In the genomic region with DNA sequence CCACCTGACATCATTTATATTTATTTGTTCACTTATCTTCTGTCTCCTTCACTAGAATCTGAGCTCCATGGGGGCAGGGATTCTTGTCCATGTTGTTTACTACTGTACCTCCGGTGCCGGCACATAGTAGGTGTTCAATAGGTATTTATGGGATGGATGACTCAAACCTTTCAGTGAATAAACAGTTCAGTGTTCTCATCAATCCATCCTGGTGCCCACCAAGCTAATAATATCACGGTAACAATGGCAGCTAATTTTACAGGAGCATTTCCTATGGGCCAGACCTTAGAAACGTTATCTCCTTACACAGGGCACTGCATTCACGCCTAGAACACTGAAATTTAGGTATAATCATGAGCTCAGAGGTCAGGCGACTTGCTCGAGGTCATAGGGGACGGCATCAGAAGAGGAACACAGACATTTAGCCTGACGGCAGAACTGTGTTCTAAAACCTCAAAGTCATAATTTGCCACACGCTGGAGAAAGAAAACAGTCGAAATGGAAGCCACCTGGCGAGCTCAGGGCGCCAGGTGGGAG, we compare ENCODE assay signal across 12 cellular contexts. TPM values are rescaled to one million over a fixed set of nuclear protein-coding genes. Genes with fewer than 3 reads are reported as not detected.
DNase-seq lines count a peak whose midpoint lies in the region; ATAC-seq and TF ChIP-seq lines count a peak whose summit lies in the region.
"Had no signal": no experiment of that assay in that cellular context is flagged by ENCODE, and none has a peak within 500 bp of the region (broad histone marks: within the 10 kb centered on the region; RNA-seq: fewer than 3 reads in every experiment).

No MANE protein-coding gene starts in this region.

- H3K4me1 Mint-ChIP-seq in activated CD8-positive, alpha-beta T cell treated with anti-CD3 and anti-CD28 coated beads for 36 hours (ENCODE audit: low read depth), result peaks cover 22% of the 10 kb centered on the region

- H2AK5ac ChIP-seq in mesendoderm (ENCODE audit: low read length), result no peak overlapping the region

- peak overlapping the region; percentile 96 for H3K56ac ChIP-seq in mesendoderm (ENCODE audit: low read length)

- H2BK5ac ChIP-seq in mesendoderm (ENCODE audit: low read length), result no peak overlapping the region

- WGBS in mesendoderm (ENCODE audit: extremely low coverage, insufficient coverage, low lambda C conversion rate), result no CpG with 5 or more reads among the region's 13 CpGs

- H4K20me1 ChIP-seq in BLaER1, result peaks cover 37% of the 10 kb centered on the region
- H4K20me1 ChIP-seq in DND-41 (ENCODE audit: insufficient read depth, low read length), result no peaks in the 10 kb centered on the region

- POLR2A ChIA-PET in activated CD8-positive, alpha-beta T cell treated with anti-CD3 and anti-CD28 coated beads for 36 hours (lab: Charles Lee), result interaction anchor here (0.6 to 1.7 kb wide), 5 partner anchors 9 to 218 kb away, joined by 3 to 6 read pairs (median 3); no protein-coding TSS in a partner anchor

- no peak overlapping the region for H4K5ac ChIP-seq in mesendoderm (ENCODE audit: low read length)

- DNase-seq in DND-41 (no peak), mesendoderm (no peak), SW 1271 (lab: John Stamatoyannopoulos, UW) (no peak), NCI-H226 (no peak), amygdala (lab: John Stamatoyannopoulos, UW) (no peak)
- no peak for DNase-seq in activated CD8-positive, alpha-beta T cell treated with anti-CD3 and anti-CD28 coated beads for 36 hours
- DNase-seq in activated effector memory CD4-positive, alpha-beta T cell treated with Interleukin-2 at 50 U/mL for 16 hours, result no peak
- DNase-seq: activated CD4-positive, CD25-positive, alpha-beta regulatory T cell treated with anti-CD3 and anti-CD28 coated beads, Interleukin-2, amount 50 U/mL, for 72 hours; hippocampal formation; NCI-H187 treated with DMSO at 0.1 percent for 48 hours had no signal

- no peaks in the 10 kb centered on the region for H3K36me3 Mint-ChIP-seq in activated CD8-positive, alpha-beta T cell treated with anti-CD3 and anti-CD28 coated beads for 36 hours (ENCODE audit: low read depth)

- H3K79me2 ChIP-seq in DND-41 (ENCODE audit: insufficient read depth, low read length), result peaks cover 10% of the 10 kb centered on the region; the same call in 1 of the 2 replicates
- peaks cover 20% of the 10 kb centered on the region for H3K79me2 ChIP-seq in mesendoderm (ENCODE audit: control insufficient read depth, insufficient read depth, low read length)

- peak overlapping the region; percentile 80; the same call in 1 of the 2 replicates for H2AFZ ChIP-seq in DND-41 (ENCODE audit: low read depth, low read length)

- no peak for TF ChIP-seq CTCF in DND-41 (IDR thresholded peaks at IDR 0.05; ENCODE audit: borderline replicate concordance, extremely low read depth, low read length, poor library complexity, severe bottlenecking)
- TF ChIP-seq CTCF in activated CD8-positive, alpha-beta T cell treated with anti-CD3 and anti-CD28 coated beads for 36 hours (IDR thresholded peaks at IDR 0.05), result no peak

- H2BK15ac ChIP-seq in mesendoderm (replicated peaks; ENCODE audit: low read depth), result no peak overlapping the region

- ATAC-seq in DND-41 (ENCODE audit: insufficient read depth, low read depth), result no peak
- ATAC-seq in activated CD8-positive, alpha-beta T cell treated with anti-CD3 and anti-CD28 coated beads for 36 hours, result no peak

- intact Hi-C loops in activated CD8-positive, alpha-beta T cell treated with anti-CD3 and anti-CD28 coated beads for 36 hours (cut with micrococcal nuclease), result no loop called here

- H3K27ac Mint-ChIP-seq in activated CD8-positive, alpha-beta T cell treated with anti-CD3 and anti-CD28 coated beads for 36 hours, result no peak overlapping the region

- H3K9me3 ChIP-seq in BLaER1, result no peaks in the 10 kb centered on the region
- no peaks in the 10 kb centered on the region for H3K9me3 ChIP-seq in DND-41 (ENCODE audit: insufficient read depth, low read length, severe bottlenecking)
- H3K9me3 ChIP-seq: upper lobe of left lung had no signal

- H3K27me3 Mint-ChIP-seq in activated CD8-positive, alpha-beta T cell treated with anti-CD3 and anti-CD28 coated beads for 36 hours, result peaks cover 36% of the 10 kb centered on the region

- H3K27me3 ChIP-seq in BLaER1 (no peaks in the 10 kb centered on the region), DND-41 (ENCODE audit: insufficient read depth, low read length, poor library complexity) (peaks cover 14% of the 10 kb centered on the region), mesendoderm (ENCODE audit: insufficient read depth, low read length, poor library complexity) (no peaks in the 10 kb centered on the region)

- CTCF ChIA-PET in activated CD8-positive, alpha-beta T cell treated with anti-CD3 and anti-CD28 coated beads for 36 hours (lab: Charles Lee), result interaction anchor here (1.0 to 2.2 kb wide), 5 partner anchors 10 to 40 kb away, joined by 3 to 11 read pairs (median 5); a partner anchor contains a TSS

- H3K4me1 ChIP-seq in BLaER1 (peaks cover 82% of the 10 kb centered on the region), DND-41 (ENCODE audit: insufficient read depth, low read length) (peaks cover 25% of the 10 kb centered on the region), mesendoderm (ENCODE audit: control insufficient read depth, low read depth, low read length) (peaks cover 3% of the 10 kb centered on the region)

- peak overlapping the region; percentile 95 for H3K4me2 ChIP-seq in BLaER1
- peak overlapping the region; percentile 91 for H3K4me2 ChIP-seq in DND-41 (ENCODE audit: insufficient read depth, low read length)
- peak overlapping the region; percentile 63 for H3K4me2 ChIP-seq in mesendoderm (ENCODE audit: low read length)

- no peaks in the 10 kb centered on the region for H3K79me1 ChIP-seq in mesendoderm (ENCODE audit: low read length)

- H3K4ac ChIP-seq in mesendoderm (ENCODE audit: low read depth, low read length), result no peak overlapping the region

- H3K23ac ChIP-seq in mesendoderm (ENCODE audit: low read length), result no peak overlapping the region

- H3K18ac ChIP-seq in mesendoderm (ENCODE audit: low read length), result no peak overlapping the region

- peak overlapping the region; percentile 42 for H3K4me3 Mint-ChIP-seq in activated CD8-positive, alpha-beta T cell treated with anti-CD3 and anti-CD28 coated beads for 36 hours

- H3K4me3 ChIP-seq in BLaER1 (peak overlapping the region; percentile 94), DND-41 (ENCODE audit: low read depth in 1 of 2, low read length in 2 of 2) (peak overlapping the region; percentile 58 to 75), mesendoderm (ENCODE audit: low read length) (peak overlapping the region; percentile 77)

- H3K9ac ChIP-seq in BLaER1 (peak overlapping the region; percentile 100), DND-41 (ENCODE audit: low read depth, low read length) (peak overlapping the region; percentile 87), mesendoderm (ENCODE audit: low read length) (peak overlapping the region; percentile 93)

- H3K36me3 ChIP-seq in BLaER1 (peaks cover 20% of the 10 kb centered on the region), DND-41 (ENCODE audit: insufficient read depth, low read length) (peaks cover 3% of the 10 kb centered on the region; the same call in 1 of the 2 replicates), mesendoderm (ENCODE audit: control insufficient read depth, insufficient read depth, low read length) (no peaks in the 10 kb centered on the region)
- H3K36me3 ChIP-seq: upper lobe of left lung had no signal

- H3K27ac ChIP-seq in BLaER1, result peak overlapping the region; percentile 100
- peak overlapping the region; percentile 54; the same call in 1 of the 2 replicates for H3K27ac ChIP-seq in DND-41 (ENCODE audit: low read length)
- no peak overlapping the region for H3K27ac ChIP-seq in mesendoderm (ENCODE audit: low read depth, low read length)
- H3K27ac ChIP-seq: upper lobe of left lung had no signal

- no peak overlapping the region for H2BK120ac ChIP-seq in mesendoderm (ENCODE audit: low read depth, low read length)

- no peaks in the 10 kb centered on the region for H3K9me3 Mint-ChIP-seq in activated CD8-positive, alpha-beta T cell treated with anti-CD3 and anti-CD28 coated beads for 36 hours

- H4K8ac ChIP-seq in mesendoderm (ENCODE audit: low read depth, low read length), result no peak overlapping the region

RNA-seq across cellular contexts. Expression of a gene that starts 1.3 kb away (rescaled TPM):
- total RNA-seq in activated CD8-positive, alpha-beta T cell treated with anti-CD3 and anti-CD28 coated beads for 36 hours, result under 1 TPM; 0.18 to 0.20 TPM
- 5.6 TPM for polyA plus RNA-seq in mesendoderm (2013, experiment 1 of 2)
- polyA plus RNA-seq in mesendoderm (2013, experiment 2 of 2), result 5.8 TPM

RNA-seq across cellular contexts. Expression of a gene that starts 9.3 kb away (rescaled TPM):
- total RNA-seq in activated CD8-positive, alpha-beta T cell treated with anti-CD3 and anti-CD28 coated beads for 36 hours, result 10 to 100 TPM; 86.5 to 90.4 TPM
- 128 TPM for polyA plus RNA-seq in mesendoderm (2013, experiment 1 of 2)
- polyA plus RNA-seq in mesendoderm (2013, experiment 2 of 2), result 136 TPM

RNA-seq across cellular contexts. Expression of a gene that starts 26.2 kb away (rescaled TPM):
- 1 to 10 TPM; 6.2 to 7.9 TPM for total RNA-seq in activated CD8-positive, alpha-beta T cell treated with anti-CD3 and anti-CD28 coated beads for 36 hours
- 0.55 TPM for polyA plus RNA-seq in mesendoderm (2013, experiment 1 of 2)
- 0.50 TPM for polyA plus RNA-seq in mesendoderm (2013, experiment 2 of 2)

RNA-seq across cellular contexts. Expression of a gene that starts 35.5 kb away (rescaled TPM):
- total RNA-seq in activated CD8-positive, alpha-beta T cell treated with anti-CD3 and anti-CD28 coated beads for 36 hours, result 10 to 100 TPM; 18.1 to 20.4 TPM
- polyA plus RNA-seq in mesendoderm (2013, experiment 1 of 2), result 8.0 TPM
- polyA plus RNA-seq in mesendoderm (2013, experiment 2 of 2), result 8.6 TPM

RNA-seq across cellular contexts. Expression of a gene that starts 36.0 kb away (rescaled TPM):
- 1 to 10 TPM; 1.7 to 1.9 TPM for total RNA-seq in activated CD8-positive, alpha-beta T cell treated with anti-CD3 and anti-CD28 coated beads for 36 hours
- polyA plus RNA-seq in mesendoderm (2013, experiment 1 of 2), result 9.6 TPM
- 10.5 TPM for polyA plus RNA-seq in mesendoderm (2013, experiment 2 of 2)
